Comparison of ENCODE assay signal across 8 cellular contexts in genomic region chr3:10010546-10011465, GRCh38. TPM values are rescaled to one million over a fixed set of nuclear protein-coding genes. Genes with fewer than 3 reads are reported as not detected.
DNase-seq lines count a peak whose midpoint lies in the region; ATAC-seq and TF ChIP-seq lines count a peak whose summit lies in the region.

No MANE protein-coding gene starts in this region.

- peak overlapping the region; percentile 75 for H3K4me3 Mint-ChIP-seq in HFFc6
- H3K4me3 Mint-ChIP-seq in activated naive CD8-positive, alpha-beta T cell treated with anti-CD3 and anti-CD28 coated beads for 36 hours, result peak overlapping the region; percentile 12

- intact Hi-C loops in Right ventricle myocardium inferior (cut with DNase I), result loop anchor here (5.0 to 10.0 kb wide), 2 partner anchors 34 to 104 kb away; partner anchors contain the start of gene BRK1
- intact Hi-C loops in ovary (cut with DNase I), result loop anchor here in 1 of 4 donors (10.0 kb wide), 1 partner anchor 66 kb away; no protein-coding TSS in a partner anchor

- 1% methylated on average over 27 to 60 of the region's 60 CpGs for WGBS in ovary, 3 donors

- H3K9me3 Mint-ChIP-seq in HFFc6, result no peaks in the 10 kb centered on the region
- no peaks in the 10 kb centered on the region for H3K9me3 Mint-ChIP-seq in activated naive CD8-positive, alpha-beta T cell treated with anti-CD3 and anti-CD28 coated beads for 36 hours

- H3K27ac Mint-ChIP-seq in HFFc6, result peak overlapping the region; percentile 38
- no peak overlapping the region for H3K27ac Mint-ChIP-seq in activated naive CD8-positive, alpha-beta T cell treated with anti-CD3 and anti-CD28 coated beads for 36 hours

- H3K27me3 ChIP-seq in ovary (no peaks in the 10 kb centered on the region), thoracic aorta (replicated peaks; ENCODE audit: insufficient read depth) (no peaks in the 10 kb centered on the region)

- peaks cover 41% of the 10 kb centered on the region for H3K4me1 Mint-ChIP-seq in HFFc6 (ENCODE audit: low read depth)
- H3K4me1 Mint-ChIP-seq in activated naive CD8-positive, alpha-beta T cell treated with anti-CD3 and anti-CD28 coated beads for 36 hours, result peaks cover 11% of the 10 kb centered on the region

- peak overlapping the region; percentile 44 for H3K4me3 ChIP-seq in ovary
- H3K4me3 ChIP-seq in thoracic aorta, result peak overlapping the region; percentile 71

- ATAC-seq in Right ventricle myocardium inferior (peak; percentile 92), thoracic aorta (ENCODE audit: insufficient number of reproducible peaks, low FRiP score, low read depth) (peak; percentile 81)

- H3K27ac ChIP-seq in ovary (no peak overlapping the region), thoracic aorta (peak overlapping the region; percentile 47 to 71)

- H3K9me3 ChIP-seq in ovary (no peaks in the 10 kb centered on the region), thoracic aorta (no peaks in the 10 kb centered on the region)

- no peaks in the 10 kb centered on the region for H3K36me3 Mint-ChIP-seq in HFFc6 (ENCODE audit: low read depth)
- no peaks in the 10 kb centered on the region for H3K36me3 Mint-ChIP-seq in activated naive CD8-positive, alpha-beta T cell treated with anti-CD3 and anti-CD28 coated beads for 36 hours

- TF ChIP-seq CTCF in GM10248 (IDR thresholded peaks at IDR 0.05; ENCODE audit: control extremely low read depth, extremely low read depth, low read depth, missing control alignments), result no peak
- TF ChIP-seq CTCF in HFFc6 (IDR thresholded peaks at IDR 0.05), result no peak
- no peak for TF ChIP-seq CTCF in ovary (IDR thresholded peaks at IDR 0.05)
- no peak for TF ChIP-seq CTCF in thoracic aorta (IDR thresholded peaks at IDR 0.05)

- DNase-seq in GM10248 (ENCODE audit: extremely low spot score) (peak; percentile 98), HFFc6 (peak; percentile 91), NCI-H1048 (lab: John Stamatoyannopoulos, UW) (peak; percentile 79), SKM-1 treated with dmso at 0.1 percent for 144 hours (lab: John Stamatoyannopoulos, UW; ENCODE audit: unreplicated experiment) (peak; percentile 88), Right ventricle myocardium inferior (ENCODE audit: missing footprints) (peak; percentile 99), ovary (peak; percentile 96 to 98 (median 97)), thoracic aorta (ENCODE audit: low spot score) (peak; percentile 80)
- DNase-seq in activated naive CD8-positive, alpha-beta T cell treated with anti-CD3 and anti-CD28 coated beads for 36 hours, result peak; percentile 87

- H3K36me3 ChIP-seq in ovary (no peaks in the 10 kb centered on the region), thoracic aorta (no peaks in the 10 kb centered on the region)

- H3K4me1 ChIP-seq in ovary (ENCODE audit: insufficient read depth), result peaks cover 9% of the 10 kb centered on the region
- peaks cover 13 to 44% of the 10 kb centered on the region in 2 donors for H3K4me1 ChIP-seq in thoracic aorta (ENCODE audit: control insufficient read depth in 1 of 2, low read depth in 2 of 2)

- POLR2A ChIA-PET in GM10248 (lab: Yijun Ruan, JAX), result interaction anchor here (0.6 kb wide), 1 partner anchor 15 kb away, joined by 3 read pairs; the partner anchor contains the start of gene FANCD2

- no peak for TF ChIP-seq POLR2A in ovary (IDR thresholded peaks at IDR 0.05)

- peaks cover 2% of the 10 kb centered on the region for H3K27me3 Mint-ChIP-seq in HFFc6 (ENCODE audit: insufficient read depth)
- peaks cover 14% of the 10 kb centered on the region for H3K27me3 Mint-ChIP-seq in activated naive CD8-positive, alpha-beta T cell treated with anti-CD3 and anti-CD28 coated beads for 36 hours

- TF ChIP-seq EP300 in ovary (IDR thresholded peaks at IDR 0.05), result no peak

- CTCF ChIA-PET in GM10248 (lab: Yijun Ruan, JAX), result interaction anchor here (0.8 to 1.3 kb wide), 2 partner anchors 17 to 79 kb away, joined by 3 read pairs; no protein-coding TSS in a partner anchor

RNA-seq across cellular contexts. Expression of gene FANCD2, which starts 15.4 kb away (rescaled TPM):
- total RNA-seq in HFFc6 (2021; fragmentation: NEBNext Ultra II Directional; extraction: Animal tissue kit (Norgen Biotek cat#: 25700)), result 10 to 100 TPM in 5 of 6 experiments, 1 to 10 TPM in 1; 9.7 to 21.7 (median 17.5) TPM
- total RNA-seq in activated naive CD8-positive, alpha-beta T cell treated with anti-CD3 and anti-CD28 coated beads for 36 hours, result 10 to 100 TPM; 80.9 to 85.1 TPM
- total RNA-seq in Right ventricle myocardium inferior, result 1.0 TPM
- total RNA-seq in ovary, result 1 to 10 TPM; 2.0 to 4.1 (median 3.4) TPM
- polyA plus RNA-seq in ovary, result 1 to 10 TPM; 2.4 to 4.3 TPM
- total RNA-seq in thoracic aorta, result 1 to 10 TPM; 1.3 to 9.9 TPM

RNA-seq across cellular contexts. Expression of gene EMC3, which starts 24.2 kb away (rescaled TPM):
- 100 to 1,000 TPM in 2 of 6 experiments, 10 to 100 TPM in 4; 82.3 to 119 (median 96.5) TPM for total RNA-seq in HFFc6 (2021; fragmentation: NEBNext Ultra II Directional; extraction: Animal tissue kit (Norgen Biotek cat#: 25700))
- 10 to 100 TPM; 44.7 to 46.7 TPM for total RNA-seq in activated naive CD8-positive, alpha-beta T cell treated with anti-CD3 and anti-CD28 coated beads for 36 hours
- total RNA-seq in Right ventricle myocardium inferior (108 TPM), ovary (10 to 100 TPM; 21.3 to 45.2 (median 28.4) TPM), thoracic aorta (10 to 100 TPM; 37.0 to 50.2 TPM)
- 100 to 1,000 TPM in 1 of 2 donors, 10 to 100 TPM in 1; 46.0 to 108 TPM for polyA plus RNA-seq in ovary

RNA-seq across cellular contexts. Expression of gene PRRT3, which starts 58.6 kb away (rescaled TPM):
- 1 to 10 TPM; 4.3 to 9.2 (median 7.7) TPM for total RNA-seq in HFFc6 (2021; fragmentation: NEBNext Ultra II Directional; extraction: Animal tissue kit (Norgen Biotek cat#: 25700))
- 1 to 10 TPM; 8.0 to 8.6 TPM for total RNA-seq in activated naive CD8-positive, alpha-beta T cell treated with anti-CD3 and anti-CD28 coated beads for 36 hours
- total RNA-seq in Right ventricle myocardium inferior (0.57 TPM), ovary (1 to 10 TPM; 1.4 to 6.0 (median 2.6) TPM), thoracic aorta (1 to 10 TPM; 3.3 to 5.8 TPM)
- 1 to 10 TPM; 1.0 TPM for polyA plus RNA-seq in ovary

Comparison
In these comparisons a context has a peak if more than half of its experiments do, and no peak if none do; other contexts are left out.
1. H3K27ac ChIP-seq: peak in thoracic aorta (2 of 2); none in ovary (0 of 2).
2. Peak in every context shown above with its lines, with median percentiles within 50 percentile points of each other: DNase-seq.